1 cellular context compared by ENCODE assay signal in genomic region chrX:123475068-123475724, GRCh38.
A peak's percentile ranks its signal among the peaks of the same experiment; 100 is the strongest.
TF ChIP-seq lines count a peak whose summit lies in the region.

No MANE protein-coding gene starts in this region.

TF ChIP-seq in K562, 482 proteins besides CTCF, POLR2A, EP300 and RAD21 (continued from another document):
- no peak for TF ChIP-seq HINFP (tag; conservative IDR thresholded peaks at IDR 0.05; ENCODE audit: low read depth)
- 0 out of 2 replicates have a peak, but pooled peaks have one; percentile 12 for TF ChIP-seq SOX6 (IDR thresholded peaks at IDR 0.05)
